Comparison of ENCODE assay signal across 17 cellular contexts in the genomic region with DNA sequence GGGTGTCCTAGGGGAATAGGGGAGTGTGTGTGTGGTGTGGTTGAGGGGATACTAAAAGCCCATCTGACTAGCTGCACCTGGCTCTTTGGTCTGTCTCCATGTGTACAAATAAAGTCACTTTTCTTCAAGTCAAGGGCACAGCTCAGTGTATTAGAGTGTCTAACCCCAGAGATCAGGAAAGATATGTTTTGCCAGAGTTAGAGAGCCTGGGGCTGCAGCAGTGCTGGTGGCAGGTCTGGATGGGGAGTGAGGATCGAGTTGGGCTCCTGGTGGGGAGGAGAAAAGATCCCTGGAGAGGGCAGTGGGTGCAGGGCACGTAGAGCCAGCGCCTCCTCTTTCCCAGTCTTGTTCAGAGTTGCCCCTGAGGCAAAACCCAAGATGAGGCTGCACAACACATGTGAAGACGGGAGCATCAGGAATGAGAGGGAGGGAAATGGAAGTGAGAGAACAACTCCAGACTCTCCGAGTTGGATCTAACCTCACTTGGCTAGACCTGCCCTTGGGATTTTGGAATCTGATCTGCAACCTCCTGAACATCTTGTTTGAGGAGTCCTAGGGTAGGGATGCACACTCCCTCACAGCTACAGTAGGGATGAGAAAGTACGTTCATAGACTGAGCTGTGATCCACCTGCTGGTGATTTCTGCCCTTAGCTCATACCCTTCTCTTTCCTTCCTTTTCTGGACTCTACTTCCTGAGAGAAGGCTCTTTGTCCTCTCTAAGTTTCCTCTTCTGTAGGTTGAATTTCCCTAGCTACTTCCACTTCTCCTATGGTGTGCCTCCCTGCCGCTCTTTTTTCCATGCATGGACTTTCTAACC.
DNase-seq lines count a peak whose midpoint lies in the region; ATAC-seq and TF ChIP-seq lines count a peak whose summit lies in the region.
"Had no signal": no experiment of that assay in that cellular context is flagged by ENCODE, and none has a peak within 500 bp of the region (broad histone marks: within the 10 kb centered on the region; RNA-seq: fewer than 3 reads in every experiment).

No MANE protein-coding gene starts in this region.

- WGBS in esophagus muscularis mucosa: 74% methylated on average over 7 of the region's 7 CpGs
- WGBS in sigmoid colon, 2 donors: 69 to 80% methylated on average over 7 of the region's 7 CpGs

- ATAC-seq in natural killer cell (no peak), GM19452 (IDR thresholded peaks at IDR 0.05; ENCODE audit: unreplicated experiment) (no peak)

- no peak overlapping the region for H3K27ac ChIP-seq in esophagus muscularis mucosa (replicated peaks in 1 of 4)
- H3K27ac ChIP-seq in sigmoid colon: no peak overlapping the region
- H3K27ac ChIP-seq: RWPE1, testis had no signal

- H3K36me3 ChIP-seq in esophagus muscularis mucosa (no peaks in the 10 kb centered on the region), sigmoid colon (no peaks in the 10 kb centered on the region)

- TF ChIP-seq POLR2A in esophagus muscularis mucosa (IDR thresholded peaks at IDR 0.05; ENCODE audit: low read depth) (no peak), sigmoid colon (IDR thresholded peaks at IDR 0.05) (no peak)

- peak in 2 of 3 experiments; percentile 13 to 31 for TF ChIP-seq CTCF in esophagus muscularis mucosa (IDR thresholded peaks at IDR 0.05)
- TF ChIP-seq CTCF in sigmoid colon (IDR thresholded peaks at IDR 0.05): peak in 3 of 4 experiments; percentile 13 to 19 (median 16)
- no peak for TF ChIP-seq CTCF in natural killer cell (IDR thresholded peaks at IDR 0.05)

- no peak for TF ChIP-seq EP300 in esophagus muscularis mucosa (IDR thresholded peaks at IDR 0.05)
- TF ChIP-seq EP300 in sigmoid colon (IDR thresholded peaks at IDR 0.05): no peak

- no peaks in the 10 kb centered on the region for H3K27me3 ChIP-seq in esophagus muscularis mucosa
- H3K27me3 ChIP-seq in sigmoid colon: no peaks in the 10 kb centered on the region
- H3K27me3 ChIP-seq: testis had no signal

- intact Hi-C loops in esophagus muscularis mucosa (cut with DNase I): no loop called here
- intact Hi-C loops in sigmoid colon (cut with DNase I): no loop called here
- intact Hi-C loops in natural killer cell (cut with micrococcal nuclease): no loop called here

- H3K4me1 Mint-ChIP-seq in natural killer cell: no peaks in the 10 kb centered on the region

- no peak overlapping the region for H3K27ac Mint-ChIP-seq in natural killer cell

- no peaks in the 10 kb centered on the region for H3K9me3 Mint-ChIP-seq in natural killer cell

- H3K4me1 ChIP-seq in esophagus muscularis mucosa (peaks cover 0 to 14% (median 9%) of the 10 kb centered on the region in 4 donors), sigmoid colon (no peaks in the 10 kb centered on the region)

- DNase-seq in DMS53 (lab: John Stamatoyannopoulos, UW) (peak; percentile 12), DMS53 treated with DMSO at 0.1 percent for 48 hours (lab: John Stamatoyannopoulos, UW; ENCODE audit: unreplicated experiment) (no peak), NCI-H69 (lab: John Stamatoyannopoulos, UW) (peak; percentile 32), esophagus muscularis mucosa (ENCODE audit: extremely low spot score) (no peak), sigmoid colon (no peak), natural killer cell (no peak)
- DNase-seq in activated CD4-positive, alpha-beta T cell treated with anti-CD3 and anti-CD28 coated beads for 4 hours: no peak
- DNase-seq: 8988T; activated CD8-positive, alpha-beta memory T cell treated with anti-CD3 and anti-CD28 coated beads, Interleukin-2, amount 50 U/mL, for 48 hours; amniotic stem cell; effector memory CD4-positive, alpha-beta T cell; hypothalamus; midbrain; NCI-H2081 treated with DMSO at 0.1 percent for 48 hours; testis had no signal

- H3K9me3 ChIP-seq in esophagus muscularis mucosa: no peaks in the 10 kb centered on the region
- no peaks in the 10 kb centered on the region for H3K9me3 ChIP-seq in sigmoid colon
- H3K9me3 ChIP-seq: testis had no signal

- H3K4me3 Mint-ChIP-seq in natural killer cell: no peak overlapping the region

- no peaks in the 10 kb centered on the region for H3K36me3 Mint-ChIP-seq in natural killer cell

- no peak overlapping the region for H3K4me3 ChIP-seq in esophagus muscularis mucosa
- no peak overlapping the region for H3K4me3 ChIP-seq in sigmoid colon
- H3K4me3 ChIP-seq: testis had no signal

- H3K27me3 Mint-ChIP-seq in natural killer cell (ENCODE audit: low read depth in 2 of 2): peaks cover 10 to 23% of the 10 kb centered on the region in 2 donors

Comparison
In these comparisons a context has a peak if more than half of its experiments do, and no peak if none do; other contexts are left out.
1. DNase-seq: peak in DMS53 (single experiment) and NCI-H69 (single experiment); none in DMS53 treated with DMSO at 0.1 percent for 48 hours (single experiment), esophagus muscularis mucosa (single experiment), sigmoid colon (single experiment), natural killer cell (single experiment) and activated CD4-positive, alpha-beta T cell treated with anti-CD3 and anti-CD28 coated beads for 4 hours (0 of 2).